ENCODE assay signal across 1 cellular context in the genomic region with DNA sequence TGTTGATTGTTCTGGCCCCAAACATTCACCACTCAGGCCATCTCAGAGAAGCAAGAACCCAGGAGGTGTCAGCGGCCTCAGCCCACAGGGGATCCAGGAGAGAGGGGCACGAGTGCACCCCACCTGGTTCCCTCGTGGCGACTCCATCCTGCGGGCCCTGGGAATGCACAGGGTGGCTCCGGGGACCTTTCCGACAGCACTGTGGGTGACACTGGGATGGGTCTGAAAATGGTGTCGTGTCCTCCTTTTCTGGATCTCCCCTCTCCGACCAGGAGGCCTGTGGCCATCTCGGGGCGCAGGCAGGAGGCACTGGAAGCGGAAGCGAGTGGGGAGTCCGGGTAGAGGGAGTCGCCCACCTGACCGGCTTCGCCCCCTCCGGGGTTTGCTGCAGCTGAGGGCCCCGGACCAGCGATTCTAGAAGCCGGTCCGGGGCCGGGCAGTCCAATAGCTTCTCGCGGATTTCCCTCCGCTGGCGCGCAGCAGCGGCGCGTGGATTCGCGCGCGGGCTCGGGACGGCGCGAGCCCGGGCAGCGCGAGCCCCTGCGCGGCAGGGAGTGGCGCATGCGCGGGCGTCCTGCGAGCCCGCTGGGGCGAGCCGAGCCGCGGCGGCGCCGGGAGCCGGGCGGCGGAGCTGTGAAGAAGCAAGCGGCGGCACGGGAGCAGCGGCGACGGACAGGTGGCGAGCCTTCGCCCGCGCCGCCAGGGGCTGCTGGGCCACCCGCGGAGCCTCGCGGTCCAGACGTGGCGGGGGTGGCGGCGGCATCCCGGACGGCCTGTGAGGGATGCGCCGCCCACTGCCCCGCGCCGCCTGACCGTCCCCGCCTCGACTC.
TF ChIP-seq lines count a peak whose summit lies in the region.

TSS of gene DOCK3 (plus strand) at position 579 of the 830 bp plus-strand sequence. CDS start 337 bp downstream, outside the sequence.

TF ChIP-seq in H1, 55 proteins besides CTCF, POLR2A, EP300 and RAD21 (continued from another document):
- TF ChIP-seq POU5F1 (IDR thresholded peaks at IDR 0.05; ENCODE audit: low read depth, low read length) (no peak), EGR1 (IDR thresholded peaks at IDR 0.05; ENCODE audit: borderline replicate concordance, low read depth, low read length) (no peak), SP2 (IDR thresholded peaks at IDR 0.05; ENCODE audit: low read length) (no peak), SAP30 (IDR thresholded peaks at IDR 0.05; ENCODE audit: insufficient read depth, insufficient replicate concordance, low read length) (no peak), FOSL1 (IDR thresholded peaks at IDR 0.05; ENCODE audit: insufficient read depth, low read depth, low read length) (no peak), CTBP2 (IDR thresholded peaks at IDR 0.05; ENCODE audit: borderline replicate concordance, insufficient read depth, insufficient read length, low read length) (no peak), GABPA (IDR thresholded peaks at IDR 0.05; ENCODE audit: borderline replicate concordance, insufficient read depth, low read length) (no peak), PHF8 (conservative IDR thresholded peaks at IDR 0.05; ENCODE audit: low read depth, low read length) (peak; percentile 37; the same call in 1 of the 2 replicates), SIRT6 (IDR thresholded peaks at IDR 0.05; ENCODE audit: low read length) (no peak), BACH1 (IDR thresholded peaks at IDR 0.05; ENCODE audit: low read length) (no peak), TBP (IDR thresholded peaks at IDR 0.05; ENCODE audit: low read depth, low read length) (no peak), NRF1 (IDR thresholded peaks at IDR 0.05; ENCODE audit: low read depth, low read length) (peak; percentile 55), BRCA1 (IDR thresholded peaks at IDR 0.05; ENCODE audit: low read depth, low read length) (no peak), CHD7 (IDR thresholded peaks at IDR 0.05; ENCODE audit: insufficient replicate concordance, low read length) (no peak), JUN (IDR thresholded peaks at IDR 0.05; ENCODE audit: low read depth, low read length) (no peak), ATF2 (IDR thresholded peaks at IDR 0.05; ENCODE audit: low read length) (no peak), CBX5 (IDR thresholded peaks at IDR 0.05; ENCODE audit: low read depth, low read length) (no peak), KDM4A (IDR thresholded peaks at IDR 0.05; ENCODE audit: low read depth, low read length, severe bottlenecking) (peak; percentile 93), ZNF274 (IDR thresholded peaks at IDR 0.05; ENCODE audit: borderline replicate concordance, extremely low read depth, low read length) (no peak), SP1 (IDR thresholded peaks at IDR 0.05; ENCODE audit: low read depth, low read length) (no peak), JUND (IDR thresholded peaks at IDR 0.05; ENCODE audit: low read length) (no peak), CHD2 (IDR thresholded peaks at IDR 0.05; ENCODE audit: low read length) (no peak), SUZ12 (IDR thresholded peaks at IDR 0.05; ENCODE audit: low read length) (peak; percentile 20; the same call in 1 of the 2 replicates), KDM1A (IDR thresholded peaks at IDR 0.05; ENCODE audit: borderline replicate concordance, low read length) (no peak), TAF7 (optimal IDR thresholded peaks at IDR 0.05; ENCODE audit: borderline replicate concordance, low read depth, low read length) (no peak), HDAC2 (IDR thresholded peaks at IDR 0.05; ENCODE audit: borderline replicate concordance in 1 of 2, low read depth in 2 of 2, low read length in 2 of 2) (no peak), NANOG (IDR thresholded peaks at IDR 0.05; ENCODE audit: insufficient read depth, low read depth, low read length, poor library complexity, severe bottlenecking) (no peak), RNF2 (IDR thresholded peaks at IDR 0.05; ENCODE audit: borderline replicate concordance, low read depth, low read length, missing control alignments, poor library complexity, severe bottlenecking) (no peak), KDM5A (IDR thresholded peaks at IDR 0.05; ENCODE audit: low read length) (no peak), TCF12 (IDR thresholded peaks at IDR 0.05; ENCODE audit: low read depth, low read length) (no peak), CREB1 (IDR thresholded peaks at IDR 0.05) (no peak), EZH2 (IDR thresholded peaks at IDR 0.05; ENCODE audit: low read depth, low read length, severe bottlenecking) (peak; percentile 35), ASH2L (IDR thresholded peaks at IDR 0.05; ENCODE audit: low read length) (peak; percentile 50), SP4 (IDR thresholded peaks at IDR 0.05; ENCODE audit: low read length) (no peak), CEBPB (IDR thresholded peaks at IDR 0.05; ENCODE audit: low read depth, low read length) (no peak), GTF2F1 (IDR thresholded peaks at IDR 0.05; ENCODE audit: borderline replicate concordance, low read depth, low read length) (no peak), MAX (IDR thresholded peaks at IDR 0.05) (peak; percentile 65), SIX5 (IDR thresholded peaks at IDR 0.05; ENCODE audit: low read depth, low read length) (no peak), HDAC6 (IDR thresholded peaks at IDR 0.05; ENCODE audit: low read depth, low read length) (no peak), CBX8 (IDR thresholded peaks at IDR 0.05; ENCODE audit: borderline replicate concordance, low read depth, low read length) (no peak), CHD1 (IDR thresholded peaks at IDR 0.05; ENCODE audit: low read depth, low read length) (no peak), BCL11A (IDR thresholded peaks at IDR 0.05; ENCODE audit: low read depth in 2 of 2, low read length in 2 of 2) (no peak), MAFK (IDR thresholded peaks at IDR 0.05; ENCODE audit: low read depth, low read length) (no peak), RFX5 (IDR thresholded peaks at IDR 0.05; ENCODE audit: borderline replicate concordance, low read depth, low read length) (no peak), RBBP5 (IDR thresholded peaks at IDR 0.05; ENCODE audit: borderline replicate concordance, low read depth, low read length) (no peak; the same call in 1 of the 2 replicates)
- TF ChIP-seq, protein P1, sequence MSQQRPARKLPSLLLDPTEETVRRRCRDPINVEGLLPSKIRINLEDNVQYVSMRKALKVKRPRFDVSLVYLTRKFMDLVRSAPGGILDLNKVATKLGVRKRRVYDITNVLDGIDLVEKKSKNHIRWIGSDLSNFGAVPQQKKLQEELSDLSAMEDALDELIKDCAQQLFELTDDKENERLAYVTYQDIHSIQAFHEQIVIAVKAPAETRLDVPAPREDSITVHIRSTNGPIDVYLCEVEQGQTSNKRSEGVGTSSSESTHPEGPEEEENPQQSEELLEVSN (IDR thresholded peaks at IDR 0.05) = peak; percentile 61; the same call in 1 of the 2 replicates
- TF ChIP-seq, protein P2, sequence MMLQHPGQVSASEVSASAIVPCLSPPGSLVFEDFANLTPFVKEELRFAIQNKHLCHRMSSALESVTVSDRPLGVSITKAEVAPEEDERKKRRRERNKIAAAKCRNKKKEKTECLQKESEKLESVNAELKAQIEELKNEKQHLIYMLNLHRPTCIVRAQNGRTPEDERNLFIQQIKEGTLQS (IDR thresholded peaks at IDR 0.05; ENCODE audit: insufficient read depth, low read depth, low read length) = no peak
